Comparison of ENCODE assay signal across 9 cellular contexts in the genomic region with DNA sequence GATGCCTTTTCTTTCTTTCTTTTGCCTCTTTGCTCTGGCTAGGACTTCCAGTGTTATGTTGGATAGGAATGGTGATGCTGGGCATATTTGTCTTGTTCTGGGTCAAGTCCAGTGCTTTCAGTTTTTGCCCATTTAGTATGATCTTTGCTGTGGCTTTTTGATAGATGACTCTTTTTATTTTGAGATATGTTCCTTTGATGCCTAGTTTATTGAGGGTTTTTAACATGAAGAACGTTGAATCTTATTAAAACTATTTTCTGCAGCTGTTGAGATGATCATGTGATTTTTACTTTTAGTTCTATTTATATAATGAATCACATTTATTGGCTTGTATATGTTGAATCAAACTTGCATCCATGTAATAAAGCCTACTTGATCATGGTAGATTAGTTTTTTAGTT.
"Had no signal": no experiment of that assay in that cellular context is flagged by ENCODE, and none has a peak within 500 bp of the region (broad histone marks: within the 10 kb centered on the region; RNA-seq: fewer than 3 reads in every experiment).

No MANE protein-coding gene starts in this region.

- H3K9me3 Mint-ChIP-seq: HFFc6 had no signal

- ATAC-seq: GM23338, HCT116 had no signal

- H3K27ac ChIP-seq: GM23248 had no signal

- H3K9ac ChIP-seq: GM23248 had no signal

- H3K9me3 ChIP-seq: HAP-1 had no signal

- DNase-seq: GM23248, GOT3, H7, H9, HCEC 1CT, HFFc6 had no signal

- H2AFZ ChIP-seq: GM23248, GM23338 had no signal

- H3K36me3 ChIP-seq: HAP-1 had no signal

- H3K4me2 ChIP-seq: GM23338 had no signal

- H3K4me1 ChIP-seq: HAP-1 had no signal

- H3K4me3 Mint-ChIP-seq: GM23338, H9, HFFc6 had no signal

- H3K4me3 ChIP-seq: GM23248, GM23338, HAP-1 had no signal

- H3K27ac Mint-ChIP-seq: GM23338, H9, HFFc6 had no signal
